Comparison of ENCODE assay signal across 25 cellular contexts in the genomic region with DNA sequence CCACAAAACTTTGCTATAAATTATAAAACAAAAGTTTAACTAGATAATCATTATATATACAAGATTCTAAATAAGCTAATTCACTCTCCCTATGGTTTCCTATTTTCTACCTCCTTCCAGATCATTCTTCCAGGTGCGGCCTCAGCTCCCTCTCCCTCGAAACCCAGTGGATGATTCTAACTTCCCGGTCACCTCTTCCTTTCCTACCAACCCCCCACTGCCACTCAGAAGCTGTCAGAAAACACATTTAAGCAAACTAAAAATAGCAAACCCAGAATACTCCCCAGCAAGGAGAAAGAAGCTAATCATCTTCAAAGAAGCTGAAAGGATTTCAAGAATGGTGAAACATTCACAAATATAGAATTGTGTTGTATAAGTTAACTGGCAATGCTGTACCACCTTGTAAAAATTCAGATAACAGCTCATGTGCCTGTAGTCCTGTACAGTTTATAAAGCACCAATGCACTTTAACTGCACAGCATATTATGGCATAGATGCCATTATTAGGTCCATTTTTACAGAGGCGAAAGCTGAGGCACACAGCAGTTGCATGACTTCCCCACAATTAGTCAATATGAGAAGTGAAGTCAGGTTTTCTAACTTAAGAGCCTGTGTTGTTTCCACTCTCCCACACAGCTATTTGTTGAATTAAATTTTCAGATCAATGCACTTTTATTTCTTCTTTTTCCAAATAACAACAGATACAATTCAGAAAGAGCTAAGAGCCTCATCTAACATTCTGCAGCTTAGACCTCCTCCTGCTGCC. TPM values are rescaled to one million over a fixed set of nuclear protein-coding genes. Genes with fewer than 3 reads are reported as not detected.
DNase-seq lines count a peak whose midpoint lies in the region; ATAC-seq and TF ChIP-seq lines count a peak whose summit lies in the region.
"Had no signal": no experiment of that assay in that cellular context is flagged by ENCODE, and none has a peak within 500 bp of the region (broad histone marks: within the 10 kb centered on the region; RNA-seq: fewer than 3 reads in every experiment).

No MANE protein-coding gene starts in this region.

- no peak for DNase-seq in stimulated activated naive CD8-positive, alpha-beta T cell treated with anti-CD3 and anti-CD28 coated beads, Interleukin-15, amount 100 ng/mL, for 72 hours
- no peak for DNase-seq in NCI-H2081 treated with DMSO at 0.1 percent for 48 hours (lab: John Stamatoyannopoulos, UW)
- no peak for DNase-seq in omental fat pad (ENCODE audit: low spot score)
- DNase-seq in activated CD4-positive, alpha-beta T cell treated with anti-CD3 and anti-CD28 coated beads, Interleukin-2, amount 50 U/mL, for 4 hours: no peak
- DNase-seq: DMS153, dorsolateral prefrontal cortex, GOT3, mammary epithelial cell, NCI-H1436 treated with DMSO at 0.1 percent for 48 hours, NCI-H446 treated with DMSO at 0.1 percent for 48 hours, nephron progenitor cell, SHP77 treated with DMSO at 0.1 percent for 48 hours, T-helper 17 cell had no signal

- no peaks in the 10 kb centered on the region for H3K27me3 Mint-ChIP-seq in stimulated activated naive CD8-positive, alpha-beta T cell treated with anti-CD3 and anti-CD28 coated beads, Interleukin-15, Interleukin-2, amounts not matched to agents 100 ng/mL and 50 ng/mL, for 24 hours
- H3K27me3 Mint-ChIP-seq in stimulated activated naive CD8-positive, alpha-beta T cell treated with anti-CD3 and anti-CD28 coated beads, Interleukin-15, amount 100 ng/mL, for 72 hours: no peaks in the 10 kb centered on the region

- peak overlapping the region; percentile 82; the same call in 1 of the 2 replicates for H3K27ac ChIP-seq in VCaP
- H3K27ac ChIP-seq: breast epithelium, dorsolateral prefrontal cortex, tibial nerve had no signal

- no peaks in the 10 kb centered on the region for H3K36me3 Mint-ChIP-seq in stimulated activated naive CD8-positive, alpha-beta T cell treated with anti-CD3 and anti-CD28 coated beads, Interleukin-15, Interleukin-2, amounts not matched to agents 100 ng/mL and 50 ng/mL, for 24 hours (ENCODE audit: low read depth)
- H3K36me3 Mint-ChIP-seq: CD14-positive monocyte, WTC11 had no signal

- no peak overlapping the region for H3K4me3 Mint-ChIP-seq in stimulated activated naive CD8-positive, alpha-beta T cell treated with anti-CD3 and anti-CD28 coated beads, Interleukin-15, Interleukin-2, amounts not matched to agents 100 ng/mL and 50 ng/mL, for 24 hours
- no peak overlapping the region for H3K4me3 Mint-ChIP-seq in stimulated activated naive CD8-positive, alpha-beta T cell treated with anti-CD3 and anti-CD28 coated beads, Interleukin-15, amount 100 ng/mL, for 72 hours
- H3K4me3 Mint-ChIP-seq: activated T-helper 17 cell treated with anti-CD3 and anti-CD28 coated beads, Interleukin-2, amount 50 U/mL, for 72 hours; CD14-positive monocyte; nephron progenitor cell; T-helper 17 cell; WTC11 had no signal

- H3K27ac Mint-ChIP-seq in stimulated activated naive CD8-positive, alpha-beta T cell treated with anti-CD3 and anti-CD28 coated beads, Interleukin-15, Interleukin-2, amounts not matched to agents 100 ng/mL and 50 ng/mL, for 24 hours: peak overlapping the region; percentile 6
- H3K27ac Mint-ChIP-seq in stimulated activated naive CD8-positive, alpha-beta T cell treated with anti-CD3 and anti-CD28 coated beads, Interleukin-15, amount 100 ng/mL, for 72 hours: no peak overlapping the region
- H3K27ac Mint-ChIP-seq: activated T-helper 17 cell treated with anti-CD3 and anti-CD28 coated beads, Interleukin-2, amount 50 U/mL, for 72 hours; nephron progenitor cell; T-helper 17 cell; WTC11 had no signal

- no peak for TF ChIP-seq CTCF in VCaP (conservative IDR thresholded peaks at IDR 0.05)
- no peak for TF ChIP-seq CTCF in omental fat pad (IDR thresholded peaks at IDR 0.05)

- ATAC-seq in stimulated activated naive CD8-positive, alpha-beta T cell treated with anti-CD3 and anti-CD28 coated beads, Interleukin-15, amount 100 ng/mL, for 72 hours: no peak
- ATAC-seq in HG02870 (IDR thresholded peaks at IDR 0.05; ENCODE audit: unreplicated experiment) (peak; percentile 45), HG03196 (IDR thresholded peaks at IDR 0.05; ENCODE audit: unreplicated experiment) (no peak), omental fat pad (ENCODE audit: low FRiP score) (no peak)
- ATAC-seq: activated T-helper 17 cell treated with anti-CD3 and anti-CD28 coated beads, Interleukin-2, amount 50 U/mL, for 72 hours; esophagus mucosa; T-helper 17 cell; WTC11 had no signal

- peaks cover 35% of the 10 kb centered on the region for H3K4me1 Mint-ChIP-seq in stimulated activated naive CD8-positive, alpha-beta T cell treated with anti-CD3 and anti-CD28 coated beads, Interleukin-15, Interleukin-2, amounts not matched to agents 100 ng/mL and 50 ng/mL, for 24 hours (ENCODE audit: low read depth)
- H3K4me1 Mint-ChIP-seq in stimulated activated naive CD8-positive, alpha-beta T cell treated with anti-CD3 and anti-CD28 coated beads, Interleukin-15, amount 100 ng/mL, for 72 hours: peaks cover 21% of the 10 kb centered on the region
- H3K4me1 Mint-ChIP-seq: activated T-helper 17 cell treated with anti-CD3 and anti-CD28 coated beads, Interleukin-2, amount 50 U/mL, for 72 hours had no signal

- H3K9me3 Mint-ChIP-seq in stimulated activated naive CD8-positive, alpha-beta T cell treated with anti-CD3 and anti-CD28 coated beads, Interleukin-15, Interleukin-2, amounts not matched to agents 100 ng/mL and 50 ng/mL, for 24 hours: no peaks in the 10 kb centered on the region
- no peaks in the 10 kb centered on the region for H3K9me3 Mint-ChIP-seq in stimulated activated naive CD8-positive, alpha-beta T cell treated with anti-CD3 and anti-CD28 coated beads, Interleukin-15, amount 100 ng/mL, for 72 hours
- H3K9me3 Mint-ChIP-seq: activated T-helper 17 cell treated with anti-CD3 and anti-CD28 coated beads, Interleukin-2, amount 50 U/mL, for 72 hours; CD14-positive monocyte; nephron progenitor cell; WTC11 had no signal

RNA-seq across cellular contexts. Expression of a gene that starts 13.7 kb away (rescaled TPM):
- total RNA-seq in omental fat pad: not detected
- total RNA-seq: A172; activated T-helper 17 cell treated with anti-CD3 and anti-CD28 coated beads, Interleukin-2, amount 50 U/mL, for 72 hours; breast epithelium; esophagus mucosa; HT-29; mammary epithelial cell; T-helper 17 cell; tibial nerve; WTC11 had no signal

RNA-seq across cellular contexts. Expression of a gene that starts 19.2 kb away (rescaled TPM):
- 1 to 10 TPM in 3 of 4 donors, under 1 TPM in 1; 0.48 to 5.3 (median 3.2) TPM for total RNA-seq in omental fat pad
- total RNA-seq: A172; activated T-helper 17 cell treated with anti-CD3 and anti-CD28 coated beads, Interleukin-2, amount 50 U/mL, for 72 hours; WTC11 had no signal
